16 cellular contexts compared by ENCODE assay signal in genomic region chr2:208496129-208496528, GRCh38.
DNase-seq lines count a peak whose midpoint lies in the region; ATAC-seq and TF ChIP-seq lines count a peak whose summit lies in the region.
"Had no signal": no experiment of that assay in that cellular context is flagged by ENCODE, and none has a peak within 500 bp of the region (broad histone marks: within the 10 kb centered on the region; RNA-seq: fewer than 3 reads in every experiment).

No MANE protein-coding gene starts in this region.

- no peak overlapping the region for H3K27ac Mint-ChIP-seq in activated naive CD8-positive, alpha-beta T cell treated with anti-CD3 and anti-CD28 coated beads for 36 hours
- H3K27ac Mint-ChIP-seq: CD4-positive, alpha-beta memory T cell; HFFc6 had no signal

- 49 to 54% methylated on average over 2 of the region's 2 CpGs for WGBS in thyroid gland, 2 donors

- H3K4me3 Mint-ChIP-seq in activated naive CD8-positive, alpha-beta T cell treated with anti-CD3 and anti-CD28 coated beads for 36 hours, result no peak overlapping the region
- H3K4me3 Mint-ChIP-seq: CD4-positive, alpha-beta memory T cell; HFFc6 had no signal

- H3K27me3 ChIP-seq in HUES48 (ENCODE audit: control insufficient read depth, insufficient read depth, low read length) (no peaks in the 10 kb centered on the region), WERI-Rb-1 (ENCODE audit: insufficient read depth, low read depth, severe bottlenecking) (no peaks in the 10 kb centered on the region), thyroid gland (no peaks in the 10 kb centered on the region)

- no peak overlapping the region for H3K9ac ChIP-seq in HUES48 (ENCODE audit: low read depth, low read length)
- H3K9ac ChIP-seq: GM23248 had no signal

- TF ChIP-seq CTCF in WERI-Rb-1 (IDR thresholded peaks at IDR 0.05; ENCODE audit: low read depth, low read length) (no peak), thyroid gland (IDR thresholded peaks at IDR 0.05) (no peak)

- DNase-seq in WERI-Rb-1 (peak; percentile 20), thyroid gland (no peak), NCI-H2107 treated with DMSO at 0.1 percent for 48 hours (lab: John Stamatoyannopoulos, UW; ENCODE audit: unreplicated experiment) (no peak)
- DNase-seq in activated naive CD8-positive, alpha-beta T cell treated with anti-CD3 and anti-CD28 coated beads for 36 hours, result no peak
- DNase-seq: C1 segment of cervical spinal cord; Calu3; CD4-positive, alpha-beta memory T cell; COR-L47; DMS53; DMS79 treated with DMSO at 0.1 percent for 48 hours; GM23248; HFFc6 had no signal

- H3K9me3 ChIP-seq in HUES48 (ENCODE audit: control insufficient read depth, insufficient read depth, low read length), result no peaks in the 10 kb centered on the region
- H3K9me3 ChIP-seq in WERI-Rb-1 (ENCODE audit: severe bottlenecking), result no peaks in the 10 kb centered on the region
- H3K9me3 ChIP-seq in thyroid gland, result no peaks in the 10 kb centered on the region
- H3K9me3 ChIP-seq: HAP-1 had no signal

- H3K4me3 ChIP-seq in HUES48 (ENCODE audit: low read depth, low read length) (no peak overlapping the region), WERI-Rb-1 (ENCODE audit: low read depth, low read length) (no peak overlapping the region), thyroid gland (replicated peaks in 1 of 3) (no peak overlapping the region)
- H3K4me3 ChIP-seq: GM23248, HAP-1 had no signal

- H3K4me1 Mint-ChIP-seq in activated naive CD8-positive, alpha-beta T cell treated with anti-CD3 and anti-CD28 coated beads for 36 hours, result no peaks in the 10 kb centered on the region

- peak overlapping the region; percentile 27 for H3K27ac ChIP-seq in HUES48 (ENCODE audit: low read depth, low read length)
- no peak overlapping the region for H3K27ac ChIP-seq in WERI-Rb-1
- H3K27ac ChIP-seq in thyroid gland, result no peak overlapping the region
- H3K27ac ChIP-seq: GM23248 had no signal

- ATAC-seq in esophagus mucosa, result peak; percentile 68
- ATAC-seq in GM21390 (IDR thresholded peaks at IDR 0.05; ENCODE audit: unreplicated experiment), result no peak

- H3K36me3 Mint-ChIP-seq in activated naive CD8-positive, alpha-beta T cell treated with anti-CD3 and anti-CD28 coated beads for 36 hours, result no peaks in the 10 kb centered on the region
- H3K36me3 Mint-ChIP-seq: CD4-positive, alpha-beta memory T cell had no signal

- H3K4me1 ChIP-seq in HUES48 (ENCODE audit: control insufficient read depth, insufficient read depth, low read length) (peaks cover 10% of the 10 kb centered on the region), thyroid gland (no peaks in the 10 kb centered on the region)
- H3K4me1 ChIP-seq: HAP-1 had no signal

- H3K9me3 Mint-ChIP-seq in activated naive CD8-positive, alpha-beta T cell treated with anti-CD3 and anti-CD28 coated beads for 36 hours, result no peaks in the 10 kb centered on the region
- H3K9me3 Mint-ChIP-seq: CD4-positive, alpha-beta memory T cell had no signal

- H3K36me3 ChIP-seq in HUES48 (ENCODE audit: control insufficient read depth, insufficient read depth, low read length) (no peaks in the 10 kb centered on the region), WERI-Rb-1 (no peaks in the 10 kb centered on the region), thyroid gland (no peaks in the 10 kb centered on the region)
- H3K36me3 ChIP-seq: HAP-1 had no signal

- intact Hi-C loops in thyroid gland (cut with DNase I), result no loop called here

- TF ChIP-seq POLR2A in thyroid gland (IDR thresholded peaks at IDR 0.05), result no peak

- H3K27me3 Mint-ChIP-seq in activated naive CD8-positive, alpha-beta T cell treated with anti-CD3 and anti-CD28 coated beads for 36 hours, result no peaks in the 10 kb centered on the region
